In genomic region chr2:205858781-205859478, GRCh38 we compare ENCODE assay signal across 10 cellular contexts.
DNase-seq lines count a peak whose midpoint lies in the region; ATAC-seq and TF ChIP-seq lines count a peak whose summit lies in the region.
"Had no signal": no experiment of that assay in that cellular context is flagged by ENCODE, and none has a peak within 500 bp of the region (broad histone marks: within the 10 kb centered on the region; RNA-seq: fewer than 3 reads in every experiment).

No MANE protein-coding gene starts in this region.

- H3K9me3 ChIP-seq in heart right ventricle: peaks cover 0 to 11% (median 0%) of the 10 kb centered on the region in 11 donors
- H3K9me3 ChIP-seq in upper lobe of left lung: no peaks in the 10 kb centered on the region

- no peaks in the 10 kb centered on the region for H3K4me1 Mint-ChIP-seq in activated naive CD4-positive, alpha-beta T cell treated with anti-CD3 and anti-CD28 coated beads for 36 hours (ENCODE audit: low read depth)
- H3K4me1 Mint-ChIP-seq: naive thymus-derived CD8-positive, alpha-beta T cell had no signal

- H3K36me3 ChIP-seq in heart right ventricle: no peaks in the 10 kb centered on the region
- no peaks in the 10 kb centered on the region for H3K36me3 ChIP-seq in upper lobe of left lung

- intact Hi-C loops in Right ventricle myocardium inferior (cut with DNase I): no loop called here
- intact Hi-C loops in cardiac septum (cut with DNase I): no loop called here
- intact Hi-C loops in heart right ventricle (cut with DNase I): no loop called here
- intact Hi-C loops in activated naive CD4-positive, alpha-beta T cell treated with anti-CD3 and anti-CD28 coated beads for 36 hours (cut with micrococcal nuclease): no loop called here

- H3K4me1 ChIP-seq in heart right ventricle: peaks cover 0 to 13% (median 4%) of the 10 kb centered on the region in 9 donors
- H3K4me1 ChIP-seq in upper lobe of left lung: no peaks in the 10 kb centered on the region

- H3K4me3 Mint-ChIP-seq in activated naive CD4-positive, alpha-beta T cell treated with anti-CD3 and anti-CD28 coated beads for 36 hours: no peak overlapping the region
- H3K4me3 Mint-ChIP-seq: naive thymus-derived CD8-positive, alpha-beta T cell had no signal

- WGBS in heart right ventricle, 2 donors: 51 to 58% methylated on average over 16 of the region's 16 CpGs
- 73 to 80% methylated on average over 16 of the region's 16 CpGs for WGBS in upper lobe of left lung, 2 donors

- peaks cover 2% of the 10 kb centered on the region for H3K9me3 Mint-ChIP-seq in activated naive CD4-positive, alpha-beta T cell treated with anti-CD3 and anti-CD28 coated beads for 36 hours

- peak overlapping the region in 1 of 10 donors; percentile 25 for H3K27ac ChIP-seq in heart right ventricle
- no peak overlapping the region for H3K27ac ChIP-seq in upper lobe of left lung

- DNase-seq in Right ventricle myocardium inferior (ENCODE audit: missing footprints): peak; percentile 70
- no peak for DNase-seq in cardiac septum (ENCODE audit: low spot score)
- DNase-seq in NCI-H446 treated with DMSO at 0.1 percent for 48 hours (lab: John Stamatoyannopoulos, UW): peak; percentile 85
- peak; percentile 16 to 38 for DNase-seq in heart right ventricle
- no peak for DNase-seq in upper lobe of left lung
- DNase-seq in activated naive CD4-positive, alpha-beta T cell treated with anti-CD3 and anti-CD28 coated beads for 36 hours: no peak
- DNase-seq in G401 (ENCODE audit: low spot score): no peak
- DNase-seq: naive thymus-derived CD8-positive, alpha-beta T cell had no signal

- H3K4me3 ChIP-seq in heart right ventricle: no peak overlapping the region
- H3K4me3 ChIP-seq in upper lobe of left lung: no peak overlapping the region

- no peak overlapping the region for H3K27ac Mint-ChIP-seq in activated naive CD4-positive, alpha-beta T cell treated with anti-CD3 and anti-CD28 coated beads for 36 hours
- H3K27ac Mint-ChIP-seq: IgD-negative memory B cell; naive thymus-derived CD8-positive, alpha-beta T cell had no signal

- ATAC-seq in Right ventricle myocardium inferior (peak; percentile 87), heart right ventricle (peak; percentile 71 to 89 (median 85)), upper lobe of left lung (ENCODE audit: low FRiP score in 2 of 2) (peak; percentile 31 to 79), GM21381 (IDR thresholded peaks at IDR 0.05; ENCODE audit: unreplicated experiment) (no peak)
- ATAC-seq: naive thymus-derived CD8-positive, alpha-beta T cell had no signal

- TF ChIP-seq EP300 in upper lobe of left lung (IDR thresholded peaks at IDR 0.05): no peak

- no peaks in the 10 kb centered on the region for H3K36me3 Mint-ChIP-seq in activated naive CD4-positive, alpha-beta T cell treated with anti-CD3 and anti-CD28 coated beads for 36 hours (ENCODE audit: low read depth)
- H3K36me3 Mint-ChIP-seq: naive thymus-derived CD8-positive, alpha-beta T cell had no signal

- in situ Hi-C loops in G401 (cut with HindIII; ENCODE audit: low sequenced_read_pairs): no loop called here

- no peak for TF ChIP-seq POLR2A in upper lobe of left lung (IDR thresholded peaks at IDR 0.05)

- peak in 4 of 9 donors; percentile 8 to 27 (median 22) for TF ChIP-seq CTCF in heart right ventricle (IDR thresholded peaks at IDR 0.05)
- TF ChIP-seq CTCF in upper lobe of left lung (IDR thresholded peaks at IDR 0.05): no peak

- CTCF ChIA-PET in activated naive CD4-positive, alpha-beta T cell treated with anti-CD3 and anti-CD28 coated beads for 36 hours (lab: Charles Lee): no interaction called here

- peaks cover 26% of the 10 kb centered on the region for H3K27me3 Mint-ChIP-seq in activated naive CD4-positive, alpha-beta T cell treated with anti-CD3 and anti-CD28 coated beads for 36 hours (ENCODE audit: low read depth)

- H3K27me3 ChIP-seq in heart right ventricle (no peaks in the 10 kb centered on the region), upper lobe of left lung (no peaks in the 10 kb centered on the region)

Comparison
In these comparisons a context has a peak if more than half of its experiments do, and no peak if none do; other contexts are left out.
1. DNase-seq: peak in Right ventricle myocardium inferior (single experiment), NCI-H446 treated with DMSO at 0.1 percent for 48 hours (single experiment) and heart right ventricle (2 of 2); none in cardiac septum (single experiment), upper lobe of left lung (0 of 2), activated naive CD4-positive, alpha-beta T cell treated with anti-CD3 and anti-CD28 coated beads for 36 hours (single experiment) and G401 (single experiment).